Comparison of ENCODE assay signal across 2 cellular contexts in genomic region chr2:118806797-118807667, GRCh38.
TF ChIP-seq lines count a peak whose summit lies in the region.

No MANE protein-coding gene starts in this region.

TF ChIP-seq in HepG2, 621 proteins besides CTCF, POLR2A, EP300 and RAD21:
- TF ChIP-seq ZNF101 (CRISPR knock-in tag; IDR thresholded peaks at IDR 0.05; ENCODE audit: borderline replicate concordance, low read depth) (no peak), TMF1 (CRISPR knock-in tag; IDR thresholded peaks at IDR 0.05; ENCODE audit: low read depth) (no peak), ZNF564 (CRISPR knock-in tag; IDR thresholded peaks at IDR 0.05) (no peak), ADNP (CRISPR knock-in tag; IDR thresholded peaks at IDR 0.05) (no peak), CBFB (CRISPR knock-in tag; IDR thresholded peaks at IDR 0.05) (no peak), GATAD1 (CRISPR knock-in tag; IDR thresholded peaks at IDR 0.05) (no peak), SRSF9 (IDR thresholded peaks at IDR 0.05; ENCODE audit: borderline replicate concordance, insufficient read depth, low read depth, low read length, poor library complexity, severe bottlenecking) (no peak)

TF ChIP-seq in H1, 55 proteins besides CTCF, POLR2A, EP300 and RAD21:
- TF ChIP-seq RXRA (IDR thresholded peaks at IDR 0.05; ENCODE audit: insufficient read depth, low read depth, low read length): no peak
- no peak for TF ChIP-seq GABPA (IDR thresholded peaks at IDR 0.05; ENCODE audit: borderline replicate concordance, insufficient read depth, low read length)
- no peak for TF ChIP-seq ASH2L (IDR thresholded peaks at IDR 0.05; ENCODE audit: low read length)
- no peak for TF ChIP-seq CHD2 (IDR thresholded peaks at IDR 0.05; ENCODE audit: low read length)
- 0 out of 2 replicates have a peak, but pooled peaks have one; percentile 25 for TF ChIP-seq MAX (IDR thresholded peaks at IDR 0.05)
- peak; percentile 23; the same call in 1 of the 2 replicates for TF ChIP-seq TAF1 (IDR thresholded peaks at IDR 0.05; ENCODE audit: low read depth, low read length)
- 0 out of 2 replicates have a peak, but pooled peaks have one; percentile 37 for TF ChIP-seq RBBP5 (IDR thresholded peaks at IDR 0.05; ENCODE audit: borderline replicate concordance, low read depth, low read length)
- no peak for TF ChIP-seq PHF8 (conservative IDR thresholded peaks at IDR 0.05; ENCODE audit: low read depth, low read length)
TF ChIP-seq in H1: peak in this region for 3.
